In the genomic region with DNA sequence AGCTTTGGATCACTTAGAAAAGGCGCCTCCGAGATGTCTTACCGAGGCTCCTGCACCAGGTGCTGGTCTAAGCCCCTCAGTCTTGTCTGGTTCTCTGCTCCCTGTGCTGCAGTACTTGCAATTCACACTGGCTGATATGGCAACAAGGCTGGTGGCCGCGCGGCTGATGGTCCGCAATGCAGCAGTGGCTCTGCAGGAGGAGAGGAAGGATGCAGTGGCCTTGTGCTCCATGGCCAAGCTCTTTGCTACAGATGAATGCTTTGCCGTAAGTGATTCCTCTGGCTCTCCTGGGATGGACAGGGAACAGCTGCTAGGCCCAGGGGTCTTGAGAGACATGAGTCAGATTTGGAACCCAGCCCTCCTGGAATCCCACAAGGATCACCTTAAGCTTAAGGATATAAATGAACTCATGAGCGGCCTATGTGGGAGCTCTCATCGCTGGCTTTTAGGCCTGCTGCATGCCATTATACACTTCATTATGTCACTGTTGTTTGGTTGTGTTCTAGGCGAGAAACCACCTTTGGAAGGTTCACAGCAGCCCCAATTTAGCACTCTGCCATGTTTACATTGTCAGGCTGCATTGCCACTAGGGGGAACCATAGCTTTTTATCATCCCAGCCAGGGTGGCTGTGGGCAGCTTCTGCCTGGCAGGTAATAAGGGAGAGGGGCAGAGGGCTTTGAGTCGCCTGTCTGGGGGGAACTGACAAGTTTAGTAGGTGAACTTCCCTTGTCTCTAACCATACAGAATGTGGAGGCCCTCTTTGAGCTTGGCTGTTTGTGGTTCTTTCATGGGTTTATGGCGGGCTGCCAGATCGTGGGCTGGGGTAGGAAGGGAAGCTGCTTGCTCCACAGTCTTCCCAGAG, we compare ENCODE assay signal across 10 cellular contexts. TPM values are rescaled to one million over a fixed set of nuclear protein-coding genes. Genes with fewer than 3 reads are reported as not detected.
DNase-seq lines count a peak whose midpoint lies in the region; ATAC-seq, FAIRE-seq and TF ChIP-seq lines count a peak whose summit lies in the region.
"Had no signal": no experiment of that assay in that cellular context is flagged by ENCODE, and none has a peak within 500 bp of the region (broad histone marks: within the 10 kb centered on the region; RNA-seq: fewer than 3 reads in every experiment).

No MANE protein-coding gene starts in this region.

- no peak for TF ChIP-seq POLR2A in erythroblast (IDR thresholded peaks at IDR 0.05; ENCODE audit: low read length)

- peak; percentile 24 to 57 (median 40) for DNase-seq in NCI-H1417 (lab: John Stamatoyannopoulos, UW)
- no peak for DNase-seq in NCI-H1417 treated with DMSO at 0.1 percent for 48 hours (lab: John Stamatoyannopoulos, UW)
- peak in 1 of 3 donors; percentile 31 for DNase-seq in T-helper 17 cell
- peak; percentile 11 to 37 for DNase-seq in erythroblast (lab: John Stamatoyannopoulos, UW)
- DNase-seq in stimulated activated CD4-positive, alpha-beta T cell treated with anti-CD3 and anti-CD28 coated beads, Interleukin-4, amount 100 ng/mL, for 4 hours = peak; percentile 17 to 27
- no peak for DNase-seq in HTR-8/SVneo (ENCODE audit: insufficient read length, low spot score)
- DNase-seq in middle frontal gyrus (ENCODE audit: extremely low spot score, low spot score) = no peak
- DNase-seq: activated B cell treated with CpG ODN at 0.5 μM for 24 hours had no signal

- peak; percentile 64 for ATAC-seq in GM19351 (IDR thresholded peaks at IDR 0.05; ENCODE audit: unreplicated experiment)
- peak; percentile 78 for ATAC-seq in T-helper 17 cell

- H3K27ac Mint-ChIP-seq in T-helper 17 cell = no peak overlapping the region
- H3K27ac Mint-ChIP-seq: activated B cell treated with CpG ODN at 0.5 μM for 24 hours had no signal

- peaks cover 11% of the 10 kb centered on the region for H3K4me1 Mint-ChIP-seq in T-helper 17 cell
- H3K4me1 Mint-ChIP-seq: activated B cell treated with CpG ODN at 0.5 μM for 24 hours had no signal

- no peaks in the 10 kb centered on the region for H3K27me3 Mint-ChIP-seq in T-helper 17 cell
- H3K27me3 Mint-ChIP-seq: activated B cell treated with CpG ODN at 0.5 μM for 24 hours had no signal

- H3K4me3 Mint-ChIP-seq in T-helper 17 cell = no peak overlapping the region
- H3K4me3 Mint-ChIP-seq: activated B cell treated with CpG ODN at 0.5 μM for 24 hours had no signal

- H3K36me3 Mint-ChIP-seq in T-helper 17 cell (ENCODE audit: low read depth) = peaks cover 3% of the 10 kb centered on the region

- H3K9me3 ChIP-seq in T-helper 17 cell (ENCODE audit: control insufficient read depth, low read length, poor library complexity, severe bottlenecking) = no peaks in the 10 kb centered on the region

- FAIRE-seq in HTR-8/SVneo (lab: Jason Lieb, UNC) = no peak

RNA-seq across cellular contexts. Expression of a gene that starts 8.5 kb away (rescaled TPM):
- total RNA-seq in T-helper 17 cell = 10 to 100 TPM; 20.3 to 23.6 TPM

RNA-seq across cellular contexts. Expression of a gene that starts 8.7 kb away (rescaled TPM):
- total RNA-seq in T-helper 17 cell = 10 to 100 TPM; 32.9 to 36.5 TPM

RNA-seq across cellular contexts. Expression of a gene that starts 14.3 kb away (rescaled TPM):
- 1 to 10 TPM; 2.0 to 2.2 TPM for total RNA-seq in T-helper 17 cell
- total RNA-seq: activated B cell treated with CpG ODN at 0.5 μM for 24 hours, pulmonary artery endothelial cell had no signal

RNA-seq across cellular contexts. Expression of a gene that starts 37.4 kb away (rescaled TPM):
- total RNA-seq in T-helper 17 cell = 10 to 100 TPM; 49.9 to 51.1 TPM

RNA-seq across cellular contexts. Expression of a gene that starts 38.1 kb away (rescaled TPM):
- total RNA-seq in T-helper 17 cell = 10 to 100 TPM; 26.8 to 31.4 TPM

Comparison
In these comparisons a context has a peak if more than half of its experiments do, and no peak if none do; other contexts are left out.
1. DNase-seq: peak in NCI-H1417 (3 of 3), erythroblast (2 of 2) and stimulated activated CD4-positive, alpha-beta T cell treated with anti-CD3 and anti-CD28 coated beads, Interleukin-4, amount 100 ng/mL, for 4 hours (2 of 2); none in NCI-H1417 treated with DMSO at 0.1 percent for 48 hours (single experiment), HTR-8/SVneo (single experiment) and middle frontal gyrus (single experiment).